ENCODE assay signal across 13 cellular contexts in genomic region chr2:80852808-80853139, GRCh38.
A peak's percentile ranks its signal among the peaks of the same experiment; 100 is the strongest.
DNase-seq lines count a peak whose midpoint lies in the region; ATAC-seq and TF ChIP-seq lines count a peak whose summit lies in the region.
"Had no signal": no experiment of that assay in that cellular context is flagged by ENCODE, and none has a peak within 500 bp of the region (broad histone marks: within the 10 kb centered on the region; RNA-seq: fewer than 3 reads in every experiment).

No MANE protein-coding gene starts in this region.

- H3K27ac ChIP-seq in WERI-Rb-1: no peak overlapping the region
- H3K27ac ChIP-seq: right atrium auricular region had no signal

- no peak overlapping the region for H3K4me3 ChIP-seq in WERI-Rb-1 (ENCODE audit: low read depth, low read length)
- H3K4me3 ChIP-seq: right atrium auricular region had no signal

- H3K9me3 ChIP-seq in WERI-Rb-1 (ENCODE audit: severe bottlenecking): no peaks in the 10 kb centered on the region
- H3K9me3 ChIP-seq: right atrium auricular region had no signal

- no peaks in the 10 kb centered on the region for H3K36me3 Mint-ChIP-seq in neural crest cell (ENCODE audit: low read depth)

- H3K4me3 Mint-ChIP-seq in neural crest cell: no peak overlapping the region
- H3K4me3 Mint-ChIP-seq: activated CD4-positive, alpha-beta memory T cell treated with anti-CD3 and anti-CD28 coated beads, Interleukin-2, amount 10 ng/mL, durations not matched to agents 7 days and 5 days; activated naive CD8-positive, alpha-beta T cell treated with anti-CD3 and anti-CD28 coated beads, Interleukin-2, amount 50 U/mL, for 24 hours had no signal

- H3K9me3 Mint-ChIP-seq in neural crest cell: no peaks in the 10 kb centered on the region

- ATAC-seq in HG03280 (IDR thresholded peaks at IDR 0.05; ENCODE audit: unreplicated experiment) (peak; percentile 60), omental fat pad (ENCODE audit: low FRiP score) (no peak), GM18907 (IDR thresholded peaks at IDR 0.05; ENCODE audit: unreplicated experiment) (no peak)
- ATAC-seq: activated naive CD8-positive, alpha-beta T cell treated with anti-CD3 and anti-CD28 coated beads, Interleukin-2, amount 50 U/mL, for 24 hours had no signal

- TF ChIP-seq CTCF in GM10266 (IDR thresholded peaks at IDR 0.05; ENCODE audit: control insufficient read depth, insufficient read depth, low read depth, missing control alignments) (no peak), WERI-Rb-1 (IDR thresholded peaks at IDR 0.05; ENCODE audit: low read depth, low read length) (peak; percentile 62), neural crest cell (conservative IDR thresholded peaks at IDR 0.05) (peak; percentile 32), omental fat pad (IDR thresholded peaks at IDR 0.05) (no peak)

- H3K27ac Mint-ChIP-seq in neural crest cell (ENCODE audit: unreplicated experiment): no peak overlapping the region
- H3K27ac Mint-ChIP-seq: activated CD4-positive, alpha-beta memory T cell treated with anti-CD3 and anti-CD28 coated beads, Interleukin-2, amount 10 ng/mL, durations not matched to agents 7 days and 5 days; activated naive CD8-positive, alpha-beta T cell treated with anti-CD3 and anti-CD28 coated beads, Interleukin-2, amount 50 U/mL, for 24 hours had no signal

- no peaks in the 10 kb centered on the region for H3K36me3 ChIP-seq in WERI-Rb-1
- H3K36me3 ChIP-seq: right atrium auricular region had no signal

- DNase-seq in GM10266 (ENCODE audit: extremely low spot score) (peak; percentile 10), WERI-Rb-1 (peak; percentile 39), neural crest cell (ENCODE audit: low read depth, low spot score) (no peak), omental fat pad (ENCODE audit: low spot score) (no peak), NCI-H1105 treated with DMSO at 0.1 percent for 48 hours (lab: John Stamatoyannopoulos, UW) (no peak)
- DNase-seq: activated CD4-positive, alpha-beta memory T cell treated with anti-CD3 and anti-CD28 coated beads, Interleukin-2, amount 10 ng/mL, durations not matched to agents 7 days and 5 days; activated naive CD8-positive, alpha-beta T cell treated with anti-CD3 and anti-CD28 coated beads, Interleukin-2, amount 50 U/mL, for 24 hours; DMS79 treated with DMSO at 0.1 percent for 48 hours; effector CD4-positive, alpha-beta T cell; NCI-H1092 had no signal

- H3K27me3 Mint-ChIP-seq in neural crest cell (ENCODE audit: low read depth): no peaks in the 10 kb centered on the region
- H3K27me3 Mint-ChIP-seq: activated CD4-positive, alpha-beta memory T cell treated with anti-CD3 and anti-CD28 coated beads, Interleukin-2, amount 10 ng/mL, durations not matched to agents 7 days and 5 days; activated naive CD8-positive, alpha-beta T cell treated with anti-CD3 and anti-CD28 coated beads, Interleukin-2, amount 50 U/mL, for 24 hours had no signal

- H3K4me1 Mint-ChIP-seq in neural crest cell: no peaks in the 10 kb centered on the region
- H3K4me1 Mint-ChIP-seq: activated CD4-positive, alpha-beta memory T cell treated with anti-CD3 and anti-CD28 coated beads, Interleukin-2, amount 10 ng/mL, durations not matched to agents 7 days and 5 days; activated naive CD8-positive, alpha-beta T cell treated with anti-CD3 and anti-CD28 coated beads, Interleukin-2, amount 50 U/mL, for 24 hours had no signal

- no peaks in the 10 kb centered on the region for H3K27me3 ChIP-seq in WERI-Rb-1 (ENCODE audit: insufficient read depth, low read depth, severe bottlenecking)
- H3K27me3 ChIP-seq: right atrium auricular region had no signal

Comparison
In these comparisons a context has a peak if more than half of its experiments do, and no peak if none do; other contexts are left out.
1. DNase-seq: peak in GM10266 (single experiment) and WERI-Rb-1 (single experiment); none in neural crest cell (single experiment), omental fat pad (single experiment) and NCI-H1105 treated with DMSO at 0.1 percent for 48 hours (single experiment).
2. CTCF ChIP-seq: peak in WERI-Rb-1 (single experiment) and neural crest cell (single experiment); none in GM10266 (single experiment) and omental fat pad (0 of 3).